ENCODE assay signal across 9 cellular contexts in genomic region chr12:57094194-57095160, GRCh38. TPM values are rescaled to one million over a fixed set of nuclear protein-coding genes. Genes with fewer than 3 reads are reported as not detected.
DNase-seq lines count a peak whose midpoint lies in the region; ATAC-seq, FAIRE-seq and TF ChIP-seq lines count a peak whose summit lies in the region.
"Had no signal": no experiment of that assay in that cellular context is flagged by ENCODE, and none has a peak within 500 bp of the region (broad histone marks: within the 10 kb centered on the region; RNA-seq: fewer than 3 reads in every experiment).

No MANE protein-coding gene starts in this region.

- ATAC-seq in HepG2 (no peak), psoas muscle (no peak)
- ATAC-seq: A549 had no signal

- peaks cover 35% of the 10 kb centered on the region for H3K4me1 Mint-ChIP-seq in T-helper 1 cell treated with Interleukin-12 subunit alpha and Interleukin-12 subunit beta and Interleukin-4 antibody, amounts not matched to agents 30 μg/mL and 1 μg/mL, for 36 hours (ENCODE audit: low read depth)

- peaks cover 33% of the 10 kb centered on the region for H3K4me1 ChIP-seq in HepG2 (ENCODE audit: insufficient read depth, low read length)
- peaks cover 7% of the 10 kb centered on the region for H3K4me1 ChIP-seq in thymus (ENCODE audit: control insufficient read depth, insufficient read depth, low read length)
- H3K4me1 ChIP-seq in psoas muscle: peaks cover 24% of the 10 kb centered on the region

- no peak overlapping the region for H3K4me2 ChIP-seq in HepG2 (ENCODE audit: low read depth, low read length)
- H3K4me2 ChIP-seq: A549 had no signal

- TF ChIP-seq CTCF in HepG2 (CRISPR knock-in tag; IDR thresholded peaks at IDR 0.05): no peak
- TF ChIP-seq CTCF in psoas muscle (IDR thresholded peaks at IDR 0.05): no peak

- TF ChIP-seq EP300 in HepG2 (IDR thresholded peaks at IDR 0.05; ENCODE audit: low read depth in 2 of 2, low read length in 2 of 2): no peak
- no peak for TF ChIP-seq EP300 in HepG2 (CRISPR knock-in tag; IDR thresholded peaks at IDR 0.05; ENCODE audit: borderline replicate concordance)

- no peak overlapping the region for H3K4me3 Mint-ChIP-seq in T-helper 1 cell treated with Interleukin-12 subunit alpha and Interleukin-12 subunit beta and Interleukin-4 antibody, amounts not matched to agents 30 μg/mL and 1 μg/mL, for 36 hours

- no peak overlapping the region for H2AFZ ChIP-seq in HepG2 (ENCODE audit: low read length)

- H3K36me3 ChIP-seq in HepG2 (replicated peaks in 1 of 2; ENCODE audit: control insufficient read depth in 1 of 2, insufficient read depth in 2 of 2, low read length in 2 of 2) (peaks cover 14 to 37% of the 10 kb centered on the region in 2 experiments; a peak in 4 of 5 replicates), thymus (ENCODE audit: control insufficient read depth, insufficient read depth) (peaks cover 52% of the 10 kb centered on the region), psoas muscle (ENCODE audit: insufficient read depth in 1 of 2, low read depth in 1 of 2) (peaks cover 7 to 47% of the 10 kb centered on the region in 2 donors)

- H3K79me2 ChIP-seq in HepG2 (ENCODE audit: insufficient read depth, low read length): peaks cover 13% of the 10 kb centered on the region

- FAIRE-seq in HepG2 (lab: Jason Lieb, UNC): no peak
- FAIRE-seq: A549 had no signal

- TF ChIP-seq RAD21 in HepG2 (CRISPR knock-in tag; IDR thresholded peaks at IDR 0.05): no peak

- H3K4me3 ChIP-seq in HepG2 (replicated peaks in 1 of 3; ENCODE audit: insufficient read depth in 1 of 3, low read depth in 2 of 3, low read length in 3 of 3) (no peak overlapping the region), thymus (ENCODE audit: low read length) (no peak overlapping the region), psoas muscle (no peak overlapping the region)
- H3K4me3 ChIP-seq: A549 had no signal

- no peak overlapping the region for H3K9ac ChIP-seq in HepG2 (ENCODE audit: insufficient read depth, low read depth, low read length)

- POLR2A ChIA-PET in HepG2 (lab: Yijun Ruan, JAX): interaction anchor here (2.8 to 13.5 kb wide), 2 partner anchors 7 to 16 kb away, joined by 18 to 309 read pairs; partner anchors contain the start of gene STAT6

- intact Hi-C loops in HepG2 (cut with micrococcal nuclease; ENCODE audit: unreplicated experiment): no loop called here
- intact Hi-C loops in psoas muscle (cut with DNase I): no loop called here

- 0 out of 2 replicates have a peak, but pooled peaks cover 6% of the 10 kb centered on the region for H4K20me1 ChIP-seq in HepG2 (ENCODE audit: insufficient read depth, low read length)

- no peaks in the 10 kb centered on the region; a peak in 1 of 5 replicates for H3K27me3 ChIP-seq in HepG2 (ENCODE audit: control insufficient read depth in 1 of 2, insufficient read depth in 2 of 2, low read length in 2 of 2)
- no peaks in the 10 kb centered on the region for H3K27me3 ChIP-seq in thymus (ENCODE audit: control insufficient read depth, insufficient read depth)
- H3K27me3 ChIP-seq in psoas muscle (ENCODE audit: insufficient read depth in 3 of 3, low read length in 2 of 3): no peaks in the 10 kb centered on the region

- peaks cover 43% of the 10 kb centered on the region for H3K36me3 Mint-ChIP-seq in T-helper 1 cell treated with Interleukin-12 subunit alpha and Interleukin-12 subunit beta and Interleukin-4 antibody, amounts not matched to agents 30 μg/mL and 1 μg/mL, for 36 hours (ENCODE audit: low read depth)

- in situ Hi-C loops in HepG2 (cut with HindIII; ENCODE audit: extremely low pct_ligation_motif_present, low pct_unique_long_range_greater_than_20kb): no loop called here

- H3K9me3 Mint-ChIP-seq in T-helper 1 cell treated with Interleukin-12 subunit alpha and Interleukin-12 subunit beta and Interleukin-4 antibody, amounts not matched to agents 30 μg/mL and 1 μg/mL, for 36 hours: no peaks in the 10 kb centered on the region

- WGBS in HepG2 (ENCODE audit: low lambda C conversion rate): 94% methylated on average over 15 of the region's 15 CpGs
- 89% methylated on average over 15 of the region's 15 CpGs for WGBS in thymus
- 64 to 68% (median 67%) methylated on average over 15 of the region's 15 CpGs for WGBS in psoas muscle, 3 donors

- CTCF ChIA-PET in HepG2 (lab: Yijun Ruan, JAX; ENCODE audit: low intra/inter-chr PET ratio, low total read pairs): no interaction called here

- H3K9me3 ChIP-seq in HepG2 (ENCODE audit: low read length) (no peaks in the 10 kb centered on the region), thymus (ENCODE audit: control insufficient read depth) (no peaks in the 10 kb centered on the region), psoas muscle (no peaks in the 10 kb centered on the region)
- H3K9me3 ChIP-seq: A549 had no signal

- peak in 1 of 2 experiments; percentile 30; a peak in 1 of 4 replicates for TF ChIP-seq POLR2A in HepG2 (IDR thresholded peaks at IDR 0.05; ENCODE audit: insufficient read depth in 1 of 2, low read depth in 2 of 2, low read length in 2 of 2)

- peak overlapping the region; percentile 41 for H3K27ac Mint-ChIP-seq in T-helper 1 cell treated with Interleukin-12 subunit alpha and Interleukin-12 subunit beta and Interleukin-4 antibody, amounts not matched to agents 30 μg/mL and 1 μg/mL, for 36 hours

- no peak for DNase-seq in T-helper 1 cell
- DNase-seq in HepG2 (ENCODE audit: low spot score): no peak
- no peak for DNase-seq in stimulated activated CD4-positive, alpha-beta T cell treated with anti-CD3 and anti-CD28 coated beads, Interleukin-4, amount 100 ng/mL, for 1 hour
- DNase-seq in SKM-1 (lab: John Stamatoyannopoulos, UW; ENCODE audit: unreplicated experiment): no peak
- no peak for DNase-seq in psoas muscle

- H3K27ac ChIP-seq in angular gyrus (ENCODE audit: low read depth, low read length) (peak overlapping the region; percentile 67), HepG2 (ENCODE audit: extremely low read length, insufficient read depth, low read length) (no peak overlapping the region), thymus (ENCODE audit: low read depth) (peak overlapping the region; percentile 59), psoas muscle (no peak overlapping the region)

- no peaks in the 10 kb centered on the region for H3K27me3 Mint-ChIP-seq in T-helper 1 cell treated with Interleukin-12 subunit alpha and Interleukin-12 subunit beta and Interleukin-4 antibody, amounts not matched to agents 30 μg/mL and 1 μg/mL, for 36 hours (ENCODE audit: low read depth)

- no TSS peak for BruUV-seq in HepG2 (replicated peaks; lab: Mats Ljungman, UMichigan)

RNA-seq across cellular contexts. Expression of gene NAB2, which starts 5.6 kb away (rescaled TPM):
- total RNA-seq in HepG2 (2016; rRNA removed; fragmentation: Illumina TruSeq; extraction: Trizol): 11.0 and 11.7 TPM in 2 replicates
- total RNA-seq in HepG2 (2016; cell fraction: cytosol; rRNA removed; fragmentation: Illumina TruSeq; extraction: Trizol; ENCODE audit: low read depth): 3.0 and 3.6 TPM in 2 replicates
- 11.0 and 11.7 TPM in 2 replicates for total RNA-seq in HepG2 (2016; cell fraction: insoluble cytoplasmic fraction; rRNA removed; fragmentation: Illumina TruSeq; extraction: Trizol)
- total RNA-seq in HepG2 (2016; cell fraction: membrane; rRNA removed; fragmentation: Illumina TruSeq; extraction: Trizol): 6.6 and 6.9 TPM in 2 replicates
- 5.9 and 6.3 TPM in 2 replicates for total RNA-seq in HepG2 (2016; cell fraction: nucleus; rRNA removed; fragmentation: Illumina TruSeq; extraction: Trizol)
- polyA plus RNA-seq in HepG2 (2011; rRNA removed): 12.9 and 17.5 TPM in 2 replicates
- 11.8 and 13.8 TPM in 2 replicates for polyA plus RNA-seq in HepG2 (2011; cell fraction: cytosol; rRNA removed)
- 15.3 and 15.9 TPM in 2 replicates for polyA plus RNA-seq in HepG2 (2011; cell fraction: nucleus; rRNA removed)
- 8.1 and 11.0 TPM in 2 replicates for polyA plus RNA-seq in HepG2 (2012)
- 1.9 and 2.1 TPM in 2 replicates for polyA plus RNA-seq in HepG2 (2016; cell fraction: cytosol; fragmentation: Illumina TruSeq; extraction: Trizol; ENCODE audit: low read depth)
- 11.1 and 11.2 TPM in 2 replicates for polyA plus RNA-seq in HepG2 (2016; cell fraction: insoluble cytoplasmic fraction; fragmentation: Illumina TruSeq; extraction: Trizol; ENCODE audit: low read depth)
- 4.3 and 4.7 TPM in 2 replicates for polyA plus RNA-seq in HepG2 (2016; cell fraction: membrane; fragmentation: Illumina TruSeq; extraction: Trizol; ENCODE audit: low read depth)
- polyA plus RNA-seq in HepG2 (2016; cell fraction: nucleus; fragmentation: Illumina TruSeq; extraction: Trizol; ENCODE audit: insufficient read depth, low read depth): 14.2 and 14.8 TPM in 2 replicates
- 19.1 and 23.7 TPM in 2 replicates for polyA minus RNA-seq in HepG2 (2011; rRNA and poly(A)+ RNA removed; ENCODE audit: low replicate concordance)
- 9.8 and 9.9 TPM in 2 replicates for polyA minus RNA-seq in HepG2 (2011; cell fraction: cytosol; rRNA and poly(A)+ RNA removed)
- 5.2 and 7.7 TPM in 2 replicates for polyA minus RNA-seq in HepG2 (2011; cell fraction: nucleus; rRNA and poly(A)+ RNA removed)
- 32.7 TPM for polyA plus RNA-seq in thymus
- 10 to 100 TPM in 2 of 4 donors, 1 to 10 TPM in 2; 7.1 to 28.4 (median 10.8) TPM for total RNA-seq in psoas muscle
- polyA plus RNA-seq in psoas muscle: 100 to 1,000 TPM in 1 of 3 donors, 1 to 10 TPM in 2; 5.6 to 114 (median 8.2) TPM

RNA-seq across cellular contexts. Expression of gene NEMP1, which starts 15.9 kb away (rescaled TPM):
- total RNA-seq in HepG2 (2016; rRNA removed; fragmentation: Illumina TruSeq; extraction: Trizol) (8.3 and 12.9 TPM in 2 replicates), psoas muscle (1 to 10 TPM; 1.5 to 3.2 (median 2.1) TPM)
- 1.1 and 1.5 TPM in 2 replicates for total RNA-seq in HepG2 (2016; cell fraction: cytosol; rRNA removed; fragmentation: Illumina TruSeq; extraction: Trizol; ENCODE audit: low read depth)
- 8.4 and 12.6 TPM in 2 replicates for total RNA-seq in HepG2 (2016; cell fraction: insoluble cytoplasmic fraction; rRNA removed; fragmentation: Illumina TruSeq; extraction: Trizol)
- total RNA-seq in HepG2 (2016; cell fraction: membrane; rRNA removed; fragmentation: Illumina TruSeq; extraction: Trizol): 3.9 and 4.4 TPM in 2 replicates
- 18.4 and 20.1 TPM in 2 replicates for total RNA-seq in HepG2 (2016; cell fraction: nucleus; rRNA removed; fragmentation: Illumina TruSeq; extraction: Trizol)
- polyA plus RNA-seq in HepG2 (2011; rRNA removed) (7.4 and 11.4 TPM in 2 replicates), thymus (9.5 TPM), psoas muscle (1 to 10 TPM; 1.3 to 3.0 (median 2.7) TPM)
- polyA plus RNA-seq in HepG2 (2011; cell fraction: cytosol; rRNA removed): 4.1 and 4.8 TPM in 2 replicates
- 14.3 and 15.1 TPM in 2 replicates for polyA plus RNA-seq in HepG2 (2011; cell fraction: nucleus; rRNA removed)
- polyA plus RNA-seq in HepG2 (2012): 4.5 and 6.4 TPM in 2 replicates
- polyA plus RNA-seq in HepG2 (2016; cell fraction: cytosol; fragmentation: Illumina TruSeq; extraction: Trizol; ENCODE audit: low read depth): 0.51 and 0.62 TPM in 2 replicates
- polyA plus RNA-seq in HepG2 (2016; cell fraction: insoluble cytoplasmic fraction; fragmentation: Illumina TruSeq; extraction: Trizol; ENCODE audit: low read depth): 5.7 and 6.0 TPM in 2 replicates
- 1.6 and 1.9 TPM in 2 replicates for polyA plus RNA-seq in HepG2 (2016; cell fraction: membrane; fragmentation: Illumina TruSeq; extraction: Trizol; ENCODE audit: low read depth)
- polyA plus RNA-seq in HepG2 (2016; cell fraction: nucleus; fragmentation: Illumina TruSeq; extraction: Trizol; ENCODE audit: insufficient read depth, low read depth): 24.7 and 25.8 TPM in 2 replicates
- polyA minus RNA-seq in HepG2 (2011; rRNA and poly(A)+ RNA removed; ENCODE audit: low replicate concordance): 11.6 and 44.1 TPM in 2 replicates
- polyA minus RNA-seq in HepG2 (2011; cell fraction: cytosol; rRNA and poly(A)+ RNA removed): 3.4 and 5.6 TPM in 2 replicates
- polyA minus RNA-seq in HepG2 (2011; cell fraction: nucleus; rRNA and poly(A)+ RNA removed): 11.1 and 11.2 TPM in 2 replicates

RNA-seq across cellular contexts. Expression of gene STAT6, which starts 16.7 kb away (rescaled TPM):
- total RNA-seq in HepG2 (2016; rRNA removed; fragmentation: Illumina TruSeq; extraction: Trizol) (19.4 and 28.0 TPM in 2 replicates), psoas muscle (10 to 100 TPM; 14.1 to 27.7 (median 18.2) TPM)
- 6.8 and 8.2 TPM in 2 replicates for total RNA-seq in HepG2 (2016; cell fraction: cytosol; rRNA removed; fragmentation: Illumina TruSeq; extraction: Trizol; ENCODE audit: low read depth)
- total RNA-seq in HepG2 (2016; cell fraction: insoluble cytoplasmic fraction; rRNA removed; fragmentation: Illumina TruSeq; extraction: Trizol): 16.5 and 28.8 TPM in 2 replicates
- 12.1 and 12.8 TPM in 2 replicates for total RNA-seq in HepG2 (2016; cell fraction: membrane; rRNA removed; fragmentation: Illumina TruSeq; extraction: Trizol)
- total RNA-seq in HepG2 (2016; cell fraction: nucleus; rRNA removed; fragmentation: Illumina TruSeq; extraction: Trizol): 25.5 and 33.3 TPM in 2 replicates
- polyA plus RNA-seq in HepG2 (2011; rRNA removed) (62.2 and 68.7 TPM in 2 replicates), thymus (236 TPM), psoas muscle (10 to 100 TPM; 10.4 to 11.6 (median 11.3) TPM)
- 28.2 and 38.4 TPM in 2 replicates for polyA plus RNA-seq in HepG2 (2011; cell fraction: cytosol; rRNA removed)
- polyA plus RNA-seq in HepG2 (2011; cell fraction: nucleus; rRNA removed): 203 and 258 TPM in 2 replicates
- 33.9 and 37.3 TPM in 2 replicates for polyA plus RNA-seq in HepG2 (2012)
- polyA plus RNA-seq in HepG2 (2016; cell fraction: cytosol; fragmentation: Illumina TruSeq; extraction: Trizol; ENCODE audit: low read depth): 3.4 and 3.9 TPM in 2 replicates
- 16.5 and 19.0 TPM in 2 replicates for polyA plus RNA-seq in HepG2 (2016; cell fraction: insoluble cytoplasmic fraction; fragmentation: Illumina TruSeq; extraction: Trizol; ENCODE audit: low read depth)
- 8.0 and 8.1 TPM in 2 replicates for polyA plus RNA-seq in HepG2 (2016; cell fraction: membrane; fragmentation: Illumina TruSeq; extraction: Trizol; ENCODE audit: low read depth)
- 87.2 and 88.4 TPM in 2 replicates for polyA plus RNA-seq in HepG2 (2016; cell fraction: nucleus; fragmentation: Illumina TruSeq; extraction: Trizol; ENCODE audit: insufficient read depth, low read depth)
- 65.8 and 169 TPM in 2 replicates for polyA minus RNA-seq in HepG2 (2011; rRNA and poly(A)+ RNA removed; ENCODE audit: low replicate concordance)
- 16.4 and 22.5 TPM in 2 replicates for polyA minus RNA-seq in HepG2 (2011; cell fraction: cytosol; rRNA and poly(A)+ RNA removed)
- polyA minus RNA-seq in HepG2 (2011; cell fraction: nucleus; rRNA and poly(A)+ RNA removed): 34.6 and 43.3 TPM in 2 replicates

RNA-seq across cellular contexts. Expression of gene LRP1, which starts 33.8 kb away (rescaled TPM):
- total RNA-seq in HepG2 (2016; rRNA removed; fragmentation: Illumina TruSeq; extraction: Trizol): 14.7 and 16.5 TPM in 2 replicates
- 7.0 and 7.1 TPM in 2 replicates for total RNA-seq in HepG2 (2016; cell fraction: cytosol; rRNA removed; fragmentation: Illumina TruSeq; extraction: Trizol; ENCODE audit: low read depth)
- total RNA-seq in HepG2 (2016; cell fraction: insoluble cytoplasmic fraction; rRNA removed; fragmentation: Illumina TruSeq; extraction: Trizol): 12.6 and 13.0 TPM in 2 replicates
- total RNA-seq in HepG2 (2016; cell fraction: membrane; rRNA removed; fragmentation: Illumina TruSeq; extraction: Trizol): 9.7 and 10.2 TPM in 2 replicates
- 47.7 and 58.7 TPM in 2 replicates for total RNA-seq in HepG2 (2016; cell fraction: nucleus; rRNA removed; fragmentation: Illumina TruSeq; extraction: Trizol)
- 30.8 and 33.6 TPM in 2 replicates for polyA plus RNA-seq in HepG2 (2011; rRNA removed)
- 30.4 and 39.0 TPM in 2 replicates for polyA plus RNA-seq in HepG2 (2011; cell fraction: cytosol; rRNA removed)
- polyA plus RNA-seq in HepG2 (2011; cell fraction: nucleus; rRNA removed): 188 and 243 TPM in 2 replicates
- polyA plus RNA-seq in HepG2 (2012): 92.4 and 98.3 TPM in 2 replicates
- polyA plus RNA-seq in HepG2 (2016; cell fraction: cytosol; fragmentation: Illumina TruSeq; extraction: Trizol; ENCODE audit: low read depth): 2.5 TPM in 2 replicates
- polyA plus RNA-seq in HepG2 (2016; cell fraction: insoluble cytoplasmic fraction; fragmentation: Illumina TruSeq; extraction: Trizol; ENCODE audit: low read depth): 11.6 and 18.1 TPM in 2 replicates
- 4.9 TPM in 2 replicates for polyA plus RNA-seq in HepG2 (2016; cell fraction: membrane; fragmentation: Illumina TruSeq; extraction: Trizol; ENCODE audit: low read depth)
- polyA plus RNA-seq in HepG2 (2016; cell fraction: nucleus; fragmentation: Illumina TruSeq; extraction: Trizol; ENCODE audit: insufficient read depth, low read depth): 95.2 and 99.3 TPM in 2 replicates
- polyA minus RNA-seq in HepG2 (2011; rRNA and poly(A)+ RNA removed; ENCODE audit: low replicate concordance): 6.6 and 218 TPM in 2 replicates
- polyA minus RNA-seq in HepG2 (2011; cell fraction: cytosol; rRNA and poly(A)+ RNA removed): 92.2 and 104 TPM in 2 replicates
- polyA minus RNA-seq in HepG2 (2011; cell fraction: nucleus; rRNA and poly(A)+ RNA removed): 85.0 and 102 TPM in 2 replicates
- 22.6 TPM for polyA plus RNA-seq in thymus
- 10 to 100 TPM; 33.1 to 50.6 (median 35.1) TPM for total RNA-seq in psoas muscle
- polyA plus RNA-seq in psoas muscle: 10 to 100 TPM; 10.7 to 14.7 (median 14.5) TPM

RNA-seq across cellular contexts. Expression of gene MYO1A, which starts 44.5 kb away (rescaled TPM):
- 5.3 TPM in 2 replicates for total RNA-seq in HepG2 (2016; rRNA removed; fragmentation: Illumina TruSeq; extraction: Trizol)
- total RNA-seq in HepG2 (2016; cell fraction: cytosol; rRNA removed; fragmentation: Illumina TruSeq; extraction: Trizol; ENCODE audit: low read depth): 0.61 and 0.62 TPM in 2 replicates
- total RNA-seq in HepG2 (2016; cell fraction: insoluble cytoplasmic fraction; rRNA removed; fragmentation: Illumina TruSeq; extraction: Trizol): 2.6 and 4.1 TPM in 2 replicates
- 0.69 and 0.71 TPM in 2 replicates for total RNA-seq in HepG2 (2016; cell fraction: membrane; rRNA removed; fragmentation: Illumina TruSeq; extraction: Trizol)
- 2.9 and 4.9 TPM in 2 replicates for total RNA-seq in HepG2 (2016; cell fraction: nucleus; rRNA removed; fragmentation: Illumina TruSeq; extraction: Trizol)
- 6.0 and 10.6 TPM in 2 replicates for polyA plus RNA-seq in HepG2 (2011; rRNA removed)
- 2.8 and 3.1 TPM in 2 replicates for polyA plus RNA-seq in HepG2 (2011; cell fraction: cytosol; rRNA removed)
- polyA plus RNA-seq in HepG2 (2011; cell fraction: nucleus; rRNA removed): 26.7 and 34.0 TPM in 2 replicates
- 6.9 and 13.6 TPM in 2 replicates for polyA plus RNA-seq in HepG2 (2012)
- polyA plus RNA-seq in HepG2 (2016; cell fraction: cytosol; fragmentation: Illumina TruSeq; extraction: Trizol; ENCODE audit: low read depth): 0.20 and 0.40 TPM in 2 replicates
- polyA plus RNA-seq in HepG2 (2016; cell fraction: insoluble cytoplasmic fraction; fragmentation: Illumina TruSeq; extraction: Trizol; ENCODE audit: low read depth): 2.6 TPM in 2 replicates
- polyA plus RNA-seq in HepG2 (2016; cell fraction: membrane; fragmentation: Illumina TruSeq; extraction: Trizol; ENCODE audit: low read depth): 0.34 and 1.5 TPM in 2 replicates
- polyA plus RNA-seq in HepG2 (2016; cell fraction: nucleus; fragmentation: Illumina TruSeq; extraction: Trizol; ENCODE audit: insufficient read depth, low read depth): 7.9 and 10.3 TPM in 2 replicates
- 0.28 and 14.9 TPM in 2 replicates for polyA minus RNA-seq in HepG2 (2011; rRNA and poly(A)+ RNA removed; ENCODE audit: low replicate concordance)
- 2.3 and 3.9 TPM in 2 replicates for polyA minus RNA-seq in HepG2 (2011; cell fraction: cytosol; rRNA and poly(A)+ RNA removed)
- polyA minus RNA-seq in HepG2 (2011; cell fraction: nucleus; rRNA and poly(A)+ RNA removed): 11.2 and 13.8 TPM in 2 replicates
- polyA plus RNA-seq in thymus: 0.52 TPM
- total RNA-seq in psoas muscle: 1 to 10 TPM in 1 of 4 donors, under 1 TPM in 2, not detected in 1; 0.10 to 1.3 (median 0.20) TPM
- under 1 TPM; 0.04 to 0.91 (median 0.18) TPM for polyA plus RNA-seq in psoas muscle

Comparison
In these comparisons a context has a peak if more than half of its experiments do, and no peak if none do; other contexts are left out.
1. H3K27ac ChIP-seq: peak in angular gyrus (single experiment) and thymus (single experiment); none in HepG2 (single experiment) and psoas muscle (single experiment).